Comparison of ENCODE assay signal across 2 cellular contexts in the genomic region with DNA sequence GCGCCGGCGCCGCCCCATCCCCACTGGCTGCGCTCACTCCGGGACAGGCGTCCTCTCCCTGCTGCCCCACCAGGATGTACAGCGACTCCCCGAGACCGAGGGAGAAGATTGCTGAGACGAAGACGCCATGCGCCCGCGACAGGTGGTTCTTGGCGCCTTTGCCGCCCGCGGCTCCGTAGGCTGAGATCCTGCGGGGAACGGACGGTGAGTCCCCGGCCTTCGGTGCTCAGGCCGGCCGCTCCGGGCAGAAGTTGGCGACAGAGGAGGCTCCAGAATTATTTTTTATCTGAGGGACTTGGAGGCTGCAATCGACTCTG.
TF ChIP-seq lines count a peak whose summit lies in the region.

No MANE protein-coding gene starts in this region.

TF ChIP-seq in IMR-90, 13 proteins besides CTCF, POLR2A, EP300 and RAD21:
- TF ChIP-seq USF2 (IDR thresholded peaks at IDR 0.05; ENCODE audit: low read depth, low read length) (no peak), MXI1 (IDR thresholded peaks at IDR 0.05; ENCODE audit: borderline replicate concordance, low read depth, low read length) (no peak), BHLHE40 (IDR thresholded peaks at IDR 0.05; ENCODE audit: low read depth, low read length) (no peak), CHD1 (IDR thresholded peaks at IDR 0.05; ENCODE audit: low read depth, low read length) (no peak), FOS (IDR thresholded peaks at IDR 0.05; ENCODE audit: low read depth, low read length) (no peak), MAFK (IDR thresholded peaks at IDR 0.05; ENCODE audit: low read depth, low read length) (no peak), RCOR1 (IDR thresholded peaks at IDR 0.05; ENCODE audit: insufficient replicate concordance, low read length) (no peak), RFX5 (IDR thresholded peaks at IDR 0.05; ENCODE audit: low read depth, low read length) (no peak), NFE2L2 (IDR thresholded peaks at IDR 0.05; ENCODE audit: low read depth, low read length) (no peak), SMC3 (IDR thresholded peaks at IDR 0.05; ENCODE audit: low read depth, low read length) (no peak), CEBPB (IDR thresholded peaks at IDR 0.05; ENCODE audit: low read depth, low read length) (no peak), ELK1 (IDR thresholded peaks at IDR 0.05; ENCODE audit: borderline replicate concordance, low read depth, low read length) (no peak), MAZ (IDR thresholded peaks at IDR 0.05; ENCODE audit: borderline replicate concordance, low read depth, low read length) (no peak)

TF ChIP-seq in neural cell, 6 proteins besides CTCF, POLR2A, EP300 and RAD21:
- TF ChIP-seq TAF1 (IDR thresholded peaks at IDR 0.05; ENCODE audit: low read depth) = no peak
- TF ChIP-seq EZH2 (IDR thresholded peaks at IDR 0.05; ENCODE audit: borderline replicate concordance, insufficient read depth, low read length, poor library complexity, severe bottlenecking) = peak; percentile 78
